In genomic region chr15:53979051-53979788, GRCh38 we compare ENCODE assay signal across 22 cellular contexts. TPM values are rescaled to one million over a fixed set of nuclear protein-coding genes. Genes with fewer than 3 reads are reported as not detected.
DNase-seq lines count a peak whose midpoint lies in the region; ATAC-seq, FAIRE-seq and TF ChIP-seq lines count a peak whose summit lies in the region.
"Had no signal": no experiment of that assay in that cellular context is flagged by ENCODE, and none has a peak within 500 bp of the region (broad histone marks: within the 10 kb centered on the region; RNA-seq: fewer than 3 reads in every experiment).

No MANE protein-coding gene starts in this region.

- no peak overlapping the region for H3K27ac Mint-ChIP-seq in nephron progenitor cell
- no peak overlapping the region for H3K27ac Mint-ChIP-seq in CD8-positive, alpha-beta memory T cell
- H3K27ac Mint-ChIP-seq: activated CD8-positive, alpha-beta T cell treated with anti-CD3 and anti-CD28 coated beads, Interleukin-2, amount 10 ng/mL, durations not matched to agents 7 days and 5 days had no signal

- TF ChIP-seq CTCF in SK-N-SH (IDR thresholded peaks at IDR 0.05) = no peak
- no peak for TF ChIP-seq CTCF in H1 (IDR thresholded peaks at IDR 0.05; ENCODE audit: control extremely low read depth in 1 of 3, insufficient read depth in 1 of 3, low read depth in 1 of 3, low read length in 3 of 3)
- TF ChIP-seq CTCF in nephron progenitor cell (IDR thresholded peaks at IDR 0.05) = no peak
- no peak for TF ChIP-seq CTCF in thoracic aorta (IDR thresholded peaks at IDR 0.05)

- ATAC-seq in SK-N-SH treated with all-trans-retinoic acid at 6 μM for 48 hours = no peak
- ATAC-seq in thoracic aorta (ENCODE audit: insufficient number of reproducible peaks, low FRiP score, low read depth) = no peak
- ATAC-seq: activated CD8-positive, alpha-beta T cell treated with anti-CD3 and anti-CD28 coated beads, Interleukin-2, amount 10 ng/mL, durations not matched to agents 7 days and 5 days had no signal

- peaks cover 12% of the 10 kb centered on the region for H3K4me1 Mint-ChIP-seq in nephron progenitor cell
- peaks cover 0 to 3% (median 0%) of the 10 kb centered on the region in 3 donors for H3K4me1 Mint-ChIP-seq in CD8-positive, alpha-beta memory T cell

- H3K36me3 ChIP-seq in SK-N-SH (replicated peaks in 1 of 2; ENCODE audit: control insufficient read depth in 1 of 2, insufficient read depth in 2 of 2, low read length in 1 of 2) (no peaks in the 10 kb centered on the region), H1 (ENCODE audit: control insufficient read depth in 2 of 4, insufficient read depth in 4 of 4, low read length in 3 of 4) (no peaks in the 10 kb centered on the region), thoracic aorta (no peaks in the 10 kb centered on the region)
- H3K36me3 ChIP-seq in CD8-positive, alpha-beta memory T cell (ENCODE audit: insufficient read depth, low read length) = no peaks in the 10 kb centered on the region
- H3K36me3 ChIP-seq: transverse colon, WERI-Rb-1 had no signal

- POLR2A ChIA-PET in SK-N-SH (lab: Yijun Ruan, JAX) (no interaction called here), H1 (lab: Charles Lee; ENCODE audit: partially characterized antibody) (no interaction called here)
- POLR2A ChIA-PET in CD8-positive, alpha-beta memory T cell (lab: Charles Lee) = no interaction called here

- H3K27ac ChIP-seq in SK-N-SH (ENCODE audit: low read depth in 2 of 2, low read length in 1 of 2) = no peak overlapping the region
- H3K27ac ChIP-seq in H1 (ENCODE audit: low read depth, low read length) = no peak overlapping the region
- H3K27ac ChIP-seq in thoracic aorta = peak overlapping the region in 1 of 2 donors; percentile 41
- H3K27ac ChIP-seq in CD8-positive, alpha-beta memory T cell (ENCODE audit: low read depth, low read length) = no peak overlapping the region
- H3K27ac ChIP-seq: 22Rv1, C4-2B, foreskin keratinocyte, PC-9, transverse colon, WERI-Rb-1 had no signal

- no peak overlapping the region for H2BK15ac ChIP-seq in H1 (ENCODE audit: low read length)

- peak overlapping the region; percentile 88 for H3K4me3 Mint-ChIP-seq in nephron progenitor cell
- no peak overlapping the region for H3K4me3 Mint-ChIP-seq in CD8-positive, alpha-beta memory T cell
- H3K4me3 Mint-ChIP-seq: activated CD8-positive, alpha-beta T cell treated with anti-CD3 and anti-CD28 coated beads, Interleukin-2, amount 10 ng/mL, durations not matched to agents 7 days and 5 days had no signal

- no peak for FAIRE-seq in H1 (lab: Jason Lieb, UNC)
- FAIRE-seq: GM19239, islet of Langerhans had no signal

- H3K4me2 ChIP-seq in SK-N-SH (peak overlapping the region; percentile 70; the same call in 1 of the 2 replicates), H1 (ENCODE audit: insufficient read depth in 1 of 2, low read depth in 2 of 2, low read length in 2 of 2) (peak overlapping the region; percentile 65 to 93)
- H3K4me2 ChIP-seq: PC-9 had no signal

- no peaks in the 10 kb centered on the region for H3K9me3 Mint-ChIP-seq in nephron progenitor cell
- H3K9me3 Mint-ChIP-seq in CD8-positive, alpha-beta memory T cell = peaks cover 0 to 4% (median 0%) of the 10 kb centered on the region in 5 donors

- no peak overlapping the region for H3K56ac ChIP-seq in H1 (replicated peaks; ENCODE audit: insufficient read length, low read depth, low read length)

- TF ChIP-seq POLR2A in H1 (IDR thresholded peaks at IDR 0.05; ENCODE audit: control extremely low read depth in 1 of 2, low read depth in 2 of 2, low read length in 2 of 2) = no peak

- H3K23ac ChIP-seq in H1 (ENCODE audit: insufficient read length) = no peak overlapping the region

- H2AK5ac ChIP-seq in H1 (ENCODE audit: low read depth, low read length) = no peak overlapping the region

- H3F3A ChIP-seq in SK-N-SH (replicated peaks; ENCODE audit: insufficient read depth) = no peaks in the 10 kb centered on the region

- 17% methylated on average over 4 of the region's 4 CpGs for WGBS in SK-N-SH (ENCODE audit: low lambda C conversion rate)
- 78% methylated on average over 4 of the region's 4 CpGs; no CpG with 5 or more reads in 1 of the 2 experiments for WGBS in H1 (ENCODE audit: extremely low coverage in 1 of 2, insufficient coverage in 1 of 2, insufficient read length in 1 of 2, insufficient replicate concordance in 2 of 2, low coverage in 1 of 2, low lambda C conversion rate in 2 of 2, missing lambda C conversion rate in 1 of 2), 2 experiments

- no peak overlapping the region for H4K8ac ChIP-seq in H1 (ENCODE audit: extremely low read depth, insufficient read depth, low read length)

- no peak overlapping the region for H3K14ac ChIP-seq in H1 (ENCODE audit: insufficient read length)

- H3K4me1 ChIP-seq in SK-N-SH (ENCODE audit: control insufficient read depth in 1 of 2, insufficient read depth in 2 of 2, low read depth in 1 of 2, low read length in 1 of 2) (peaks cover 0 to 8% of the 10 kb centered on the region in 2 experiments; a peak in 1 of 4 replicates), H1 (replicated peaks in 1 of 4; ENCODE audit: control insufficient read depth in 3 of 4, insufficient read depth in 4 of 4, low read length in 3 of 4) (no peaks in the 10 kb centered on the region; a peak in 1 of 7 replicates), thoracic aorta (ENCODE audit: control insufficient read depth in 1 of 2, low read depth in 2 of 2) (peaks cover 0 to 5% of the 10 kb centered on the region in 2 donors)
- no peaks in the 10 kb centered on the region for H3K4me1 ChIP-seq in CD8-positive, alpha-beta memory T cell (ENCODE audit: insufficient read depth, low read length)
- H3K4me1 ChIP-seq: foreskin keratinocyte had no signal

- no peaks in the 10 kb centered on the region for H3K79me1 ChIP-seq in H1 (ENCODE audit: low read depth, low read length)

- H3K9me3 ChIP-seq in SK-N-SH (no peaks in the 10 kb centered on the region), H1 (ENCODE audit: insufficient read depth in 2 of 2, low read depth in 1 of 2, low read length in 1 of 2) (peaks cover 0 to 15% of the 10 kb centered on the region in 2 experiments; a peak in 2 of 4 replicates), thoracic aorta (no peaks in the 10 kb centered on the region)
- H3K9me3 ChIP-seq in CD8-positive, alpha-beta memory T cell (ENCODE audit: low read length) = no peaks in the 10 kb centered on the region
- H3K9me3 ChIP-seq: transverse colon had no signal

- no peaks in the 10 kb centered on the region for H3K27me3 ChIP-seq in SK-N-SH (ENCODE audit: insufficient read depth)
- H3K27me3 ChIP-seq in H1 (replicated peaks in 1 of 4; ENCODE audit: control insufficient read depth in 3 of 4, extremely low read depth in 1 of 4, insufficient read depth in 3 of 4, low read length in 3 of 4) = peaks cover 0 to 11% (median 3%) of the 10 kb centered on the region in 4 experiments; a peak in 3 of 7 replicates
- no peaks in the 10 kb centered on the region for H3K27me3 ChIP-seq in thoracic aorta (replicated peaks; ENCODE audit: insufficient read depth)
- no peaks in the 10 kb centered on the region for H3K27me3 ChIP-seq in CD8-positive, alpha-beta memory T cell (ENCODE audit: insufficient read depth, low read length, poor library complexity, severe bottlenecking)

- H2AFZ ChIP-seq in SK-N-SH (ENCODE audit: low read depth) = no peak overlapping the region
- no peak overlapping the region for H2AFZ ChIP-seq in H1 (ENCODE audit: low read length)
- H2AFZ ChIP-seq: PC-9 had no signal

- no peaks in the 10 kb centered on the region for H3K9me2 ChIP-seq in SK-N-SH

- TF ChIP-seq EP300 in SK-N-SH (IDR thresholded peaks at IDR 0.05; ENCODE audit: borderline replicate concordance in 1 of 2, low read depth in 1 of 2, low read length in 1 of 2) (no peak), H1 (IDR thresholded peaks at IDR 0.05; ENCODE audit: borderline replicate concordance in 1 of 2, low read depth in 2 of 2, low read length in 2 of 2) (no peak)

- peaks cover 58% of the 10 kb centered on the region for H3K27me3 Mint-ChIP-seq in nephron progenitor cell (ENCODE audit: low read depth, poor library complexity)
- H3K27me3 Mint-ChIP-seq in CD8-positive, alpha-beta memory T cell = peaks cover 10 to 17% of the 10 kb centered on the region in 2 donors

- no peak overlapping the region for H4K91ac ChIP-seq in H1 (replicated peaks; ENCODE audit: insufficient read length, low read length)

- no peak for DNase-seq in SK-N-SH
- DNase-seq in H1 (ENCODE audit: low read depth in 1 of 2, low spot score in 2 of 2) = no peak
- DNase-seq in nephron progenitor cell = no peak
- no peak for DNase-seq in thoracic aorta (ENCODE audit: low spot score)
- no peak for DNase-seq in NCI-H1694 treated with DMSO at 0.1 percent for 48 hours (lab: John Stamatoyannopoulos, UW)
- DNase-seq in CD8-positive, alpha-beta memory T cell = no peak
- no peak for DNase-seq in NOMO-1 (lab: John Stamatoyannopoulos, UW; ENCODE audit: unreplicated experiment in 2 of 2)
- DNase-seq: activated CD8-positive, alpha-beta T cell treated with anti-CD3 and anti-CD28 coated beads, Interleukin-2, amount 10 ng/mL, durations not matched to agents 7 days and 5 days; IMR-90; mesendoderm; MV-4-11; NCI-H2081; PC-9; transverse colon; WERI-Rb-1 had no signal

- H3K36me3 Mint-ChIP-seq in nephron progenitor cell (ENCODE audit: low read depth) = no peaks in the 10 kb centered on the region
- H3K36me3 Mint-ChIP-seq in CD8-positive, alpha-beta memory T cell = no peaks in the 10 kb centered on the region

- no peaks in the 10 kb centered on the region for H3K23me2 ChIP-seq in H1 (ENCODE audit: low read depth, low read length)

- TF ChIP-seq RAD21 in SK-N-SH (IDR thresholded peaks at IDR 0.05; ENCODE audit: low read length) (no peak), H1 (IDR thresholded peaks at IDR 0.05 in 1 of 2, conservative IDR thresholded peaks at IDR 0.05 in 1 of 2; ENCODE audit: low read depth in 2 of 2, low read length in 2 of 2) (no peak)

- H3K9ac ChIP-seq in SK-N-SH (no peak overlapping the region), H1 (replicated peaks in 1 of 4; ENCODE audit: extremely low read depth in 1 of 4, low read depth in 3 of 4, low read length in 3 of 4) (no peak overlapping the region)

- H3K79me2 ChIP-seq in SK-N-SH (ENCODE audit: insufficient read depth) (no peaks in the 10 kb centered on the region), H1 (ENCODE audit: control insufficient read depth in 1 of 2, insufficient read depth in 2 of 2, low read length in 2 of 2) (no peaks in the 10 kb centered on the region)

- H2BK12ac ChIP-seq in H1 (ENCODE audit: low read depth, low read length) = no peak overlapping the region

- H2BK20ac ChIP-seq in H1 (ENCODE audit: low read length) = no peak overlapping the region

- H2BK5ac ChIP-seq in H1 (ENCODE audit: low read depth, low read length) = no peak overlapping the region

- CTCF ChIA-PET in SK-N-SH (lab: Yijun Ruan, JAX) (interaction anchor here (1.0 to 1.1 kb wide), 3 partner anchors 16 to 169 kb away, joined by 3 read pairs; no protein-coding TSS in a partner anchor), H1 (lab: Charles Lee; ENCODE audit: partially characterized antibody) (interaction anchor here (0.9 to 1.6 kb wide), 4 partner anchors 29 to 1190 kb away, joined by 3 to 4 read pairs (median 4); no protein-coding TSS in a partner anchor)
- CTCF ChIA-PET in CD8-positive, alpha-beta memory T cell (lab: Charles Lee) = no interaction called here

- H3K4me3 ChIP-seq in SK-N-SH (ENCODE audit: low read depth in 2 of 2, low read length in 1 of 2) (no peak overlapping the region), H1 (ENCODE audit: extremely low read depth in 1 of 4, insufficient read depth in 2 of 4, low read depth in 3 of 4, low read length in 4 of 4) (peak overlapping the region in 3 of 4 experiments; percentile 20 to 48 (median 34); a peak in 4 of 8 replicates), thoracic aorta (peak overlapping the region; percentile 72)
- no peak overlapping the region for H3K4me3 ChIP-seq in CD8-positive, alpha-beta memory T cell (ENCODE audit: low read length)
- H3K4me3 ChIP-seq: PC-9 had no signal

- no peak overlapping the region for H2BK120ac ChIP-seq in H1 (replicated peaks; ENCODE audit: low read depth, low read length)

- H3K4ac ChIP-seq in H1 (replicated peaks; ENCODE audit: insufficient read length, low read depth, low read length) = no peak overlapping the region

- H4K20me1 ChIP-seq in SK-N-SH (ENCODE audit: insufficient read depth) (no peaks in the 10 kb centered on the region), H1 (replicated peaks in 1 of 2; ENCODE audit: control insufficient read depth in 1 of 2, insufficient read depth in 2 of 2, low read length in 2 of 2) (no peaks in the 10 kb centered on the region)

- H4K5ac ChIP-seq in H1 (ENCODE audit: insufficient read length, low read depth, low read length) = no peak overlapping the region

- no peak overlapping the region for H3K18ac ChIP-seq in H1 (ENCODE audit: extremely low read depth, low read length)

RNA-seq across cellular contexts. Expression of gene UNC13C, which starts 1.0 kb away (rescaled TPM):
- not detected in 2 replicates for polyA plus RNA-seq in SK-N-SH (2012; rRNA removed)
- polyA plus RNA-seq in SK-N-SH (2012; cell fraction: cytosol; rRNA removed) = not detected in 2 replicates
- polyA plus RNA-seq in SK-N-SH (2012; cell fraction: nucleus; rRNA removed) = not detected in 2 replicates
- total RNA-seq in H1 (2021; fragmentation: NEBNext Ultra II Directional; extraction: Animal tissue kit (Norgen Biotek cat#: 25700)) = 0.13 and 0.42 TPM in 2 replicates
- 0.02 TPM in 1 of 2 replicates, not detected in the other for polyA plus RNA-seq in H1 (2011; rRNA removed)
- polyA plus RNA-seq in H1 (2011; cell fraction: cytosol; rRNA removed) = 0.05 TPM
- polyA plus RNA-seq in H1 (2011; cell fraction: nucleus; rRNA removed) = not detected
- 0.07 to 0.14 TPM in 2 of 4 replicates, not detected in the others for polyA plus RNA-seq in H1 (2012, experiment 1 of 2)
- polyA plus RNA-seq in H1 (2012, experiment 2 of 2) = not detected
- polyA plus RNA-seq in H1 (2013, experiment 1 of 2) = 0.08 TPM
- 0.22 TPM for polyA plus RNA-seq in H1 (2013, experiment 2 of 2)
- 0.22 and 0.54 TPM in 2 replicates for polyA minus RNA-seq in H1 (2011; rRNA and poly(A)+ RNA removed)
- not detected for polyA minus RNA-seq in H1 (2011; cell fraction: cytosol; rRNA and poly(A)+ RNA removed)
- polyA minus RNA-seq in H1 (2011; cell fraction: nucleus; rRNA and poly(A)+ RNA removed) = 0.30 TPM
- 1 to 10 TPM; 1.2 to 4.2 TPM for total RNA-seq in thoracic aorta
- total RNA-seq in CD8-positive, alpha-beta memory T cell = not detected
- polyA plus RNA-seq in CD8-positive, alpha-beta memory T cell = not detected
- total RNA-seq: activated CD8-positive, alpha-beta T cell treated with anti-CD3 and anti-CD28 coated beads, Interleukin-2, amount 10 ng/mL, durations not matched to agents 7 days and 5 days; foreskin keratinocyte; IMR-90; PC-9 had no signal
- polyA plus RNA-seq: adipose tissue, foreskin keratinocyte, IMR-90 had no signal

Comparison
In these comparisons a context has a peak if more than half of its experiments do, and no peak if none do; other contexts are left out.
1. H3K4me3 ChIP-seq: peak in H1 (3 of 4) and thoracic aorta (single experiment); none in SK-N-SH (0 of 2) and CD8-positive, alpha-beta memory T cell (single experiment).